ENCODE assay signal across 9 cellular contexts in the genomic region with DNA sequence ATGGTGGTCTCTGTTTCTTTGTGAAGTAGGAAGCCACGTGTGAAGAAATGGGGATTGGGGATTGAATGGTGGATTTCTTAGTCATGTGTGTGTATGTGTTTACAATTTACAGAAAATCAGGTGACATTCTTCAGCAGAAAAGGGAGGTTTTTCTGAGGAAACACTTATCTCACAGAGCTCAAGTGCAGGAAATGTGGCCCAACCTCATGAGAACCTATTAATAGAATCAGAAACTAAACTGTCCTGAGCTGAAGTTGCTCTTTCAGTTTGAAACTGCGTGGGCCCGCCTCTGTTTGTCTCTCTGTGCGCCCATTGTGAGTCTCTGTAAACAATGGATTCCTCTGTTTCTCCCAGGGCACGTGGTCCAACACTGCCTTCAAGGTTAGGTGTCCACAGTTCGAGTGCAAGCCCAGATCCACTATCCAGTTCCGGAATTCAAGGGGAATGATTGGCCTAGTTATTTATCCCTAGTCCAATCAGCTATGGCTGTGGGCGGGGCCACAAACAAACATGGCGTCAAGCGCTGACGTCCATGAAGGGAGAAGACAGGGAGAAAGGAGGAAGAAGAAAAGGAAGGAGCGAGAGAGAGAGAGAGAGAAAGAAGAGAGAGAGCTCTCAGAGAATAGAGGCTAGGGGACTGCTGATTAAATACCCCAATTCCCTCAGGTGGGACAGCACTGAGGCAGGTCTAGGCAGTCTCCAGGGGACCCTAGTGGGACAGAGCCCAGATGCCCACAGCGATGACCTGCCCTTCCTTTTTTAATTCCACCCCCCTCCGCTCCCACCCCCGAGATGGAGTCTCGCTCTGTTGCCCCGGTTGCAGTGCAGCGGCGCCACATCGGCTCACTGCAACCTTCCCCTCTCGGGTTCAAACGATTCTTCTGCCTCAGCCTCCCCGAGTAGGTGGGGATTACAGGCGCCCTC. TPM values are rescaled to one million over a fixed set of nuclear protein-coding genes. Genes with fewer than 3 reads are reported as not detected.
DNase-seq lines count a peak whose midpoint lies in the region; ATAC-seq, FAIRE-seq and TF ChIP-seq lines count a peak whose summit lies in the region.
"Had no signal": no experiment of that assay in that cellular context is flagged by ENCODE, and none has a peak within 500 bp of the region (broad histone marks: within the 10 kb centered on the region; RNA-seq: fewer than 3 reads in every experiment).

No MANE protein-coding gene starts in this region.

- ATAC-seq in GM21423 (IDR thresholded peaks at IDR 0.05; ENCODE audit: unreplicated experiment), result peak; percentile 81
- ATAC-seq in pancreas, result peak in 3 of 4 donors; percentile 45 to 64 (median 60)

- POLR2A ChIA-PET in endothelial cell of umbilical vein (lab: Charles Lee), result interaction anchor here (1.1 kb wide), 1 partner anchor 201 kb away, joined by 4 read pairs; no protein-coding TSS in a partner anchor

- no peak for TF ChIP-seq POLR2A in endothelial cell of umbilical vein (IDR thresholded peaks at IDR 0.05; ENCODE audit: low read depth, low read length)

- no peaks in the 10 kb centered on the region for H3K4me1 ChIP-seq in endothelial cell of umbilical vein (ENCODE audit: control insufficient read depth, extremely low read depth, insufficient read depth, low read length)
- H3K4me1 ChIP-seq in pancreas, result no peaks in the 10 kb centered on the region

- peak overlapping the region; percentile 58 for H2AFZ ChIP-seq in endothelial cell of umbilical vein (ENCODE audit: low read depth, low read length)

- no peaks in the 10 kb centered on the region for H3K9me1 ChIP-seq in endothelial cell of umbilical vein (replicated peaks; ENCODE audit: control insufficient read depth, extremely low read depth, insufficient read depth, low read length)

- WGBS in pancreas, 2 donors, result 65 to 71% methylated on average over 23 to 24 of the region's 24 CpGs

- dilution Hi-C loops in endothelial cell of umbilical vein (cut with MboI; ENCODE audit: extremely low pct_ligation_motif_present, low sequenced_read_pairs), result no loop called here

- FAIRE-seq in endothelial cell of umbilical vein (lab: Jason Lieb, UNC) (no peak), pancreas (lab: Jason Lieb, UNC) (no peak)
- FAIRE-seq: keratinocyte had no signal

- CTCF ChIA-PET in endothelial cell of umbilical vein (lab: Charles Lee), result interaction anchor here (0.7 kb wide), 1 partner anchor 9 kb away, joined by 3 read pairs; no protein-coding TSS in a partner anchor

- H3K79me2 ChIP-seq in endothelial cell of umbilical vein (ENCODE audit: control insufficient read depth, insufficient read depth, low read length), result no peaks in the 10 kb centered on the region

- H3K9ac ChIP-seq in endothelial cell of umbilical vein (replicated peaks; ENCODE audit: extremely low read depth, insufficient read depth, low read length), result no peak overlapping the region

- DNase-seq in CMK (ENCODE audit: low read depth) (peak; percentile 79), KG1 (lab: John Stamatoyannopoulos, UW) (peak; percentile 77), endothelial cell of umbilical vein (ENCODE audit: low read depth, low spot score) (peak; percentile 37), pancreas (peak in 1 of 6 donors; percentile 23), ureter (ENCODE audit: low spot score) (peak; percentile 47), D341Med (ENCODE audit: low spot score) (no peak)
- peak; percentile 66 to 78 for DNase-seq in activated CD4-positive, alpha-beta T cell treated with anti-CD3 and anti-CD28 coated beads, Interleukin-2, amount 50 U/mL, for 48 hours

- H3K36me3 ChIP-seq in endothelial cell of umbilical vein (ENCODE audit: control insufficient read depth in 2 of 2, extremely low read depth in 1 of 2, insufficient read depth in 2 of 2, low read length in 2 of 2) (no peaks in the 10 kb centered on the region), pancreas (no peaks in the 10 kb centered on the region)

- H3K27ac ChIP-seq in endothelial cell of umbilical vein (ENCODE audit: insufficient read depth, low read depth, low read length) (no peak overlapping the region), pancreas (peak overlapping the region in 1 of 4 donors; percentile 4)

- H4K20me1 ChIP-seq in endothelial cell of umbilical vein (replicated peaks; ENCODE audit: control insufficient read depth, extremely low read depth, insufficient read depth, low read length), result no peaks in the 10 kb centered on the region

- peaks cover 0 to 3% of the 10 kb centered on the region in 2 experiments for H3K27me3 ChIP-seq in endothelial cell of umbilical vein (ENCODE audit: control insufficient read depth in 2 of 2, insufficient read depth in 2 of 2, low read length in 2 of 2)
- no peaks in the 10 kb centered on the region for H3K27me3 ChIP-seq in pancreas

- H3K9me3 ChIP-seq in endothelial cell of umbilical vein (replicated peaks; ENCODE audit: control insufficient read depth, insufficient read depth, low read length) (no peaks in the 10 kb centered on the region), pancreas (no peaks in the 10 kb centered on the region)

- no peak overlapping the region for H3K4me2 ChIP-seq in endothelial cell of umbilical vein (ENCODE audit: insufficient read depth, low read length)

- BruUV-seq in endothelial cell of umbilical vein (replicated peaks; lab: Mats Ljungman, UMichigan), result no TSS peak

- no peak for TF ChIP-seq CTCF in endothelial cell of umbilical vein (IDR thresholded peaks at IDR 0.05; ENCODE audit: extremely low read depth in 1 of 2, insufficient read depth in 1 of 2, low read depth in 1 of 2, low read length in 2 of 2)
- TF ChIP-seq CTCF in pancreas (IDR thresholded peaks at IDR 0.05), result no peak

- no peak overlapping the region for H3K4me3 ChIP-seq in endothelial cell of umbilical vein (replicated peaks in 1 of 3; ENCODE audit: insufficient read depth in 1 of 3, low read depth in 1 of 3, low read length in 3 of 3)
- H3K4me3 ChIP-seq in pancreas, result no peak overlapping the region

- intact Hi-C loops in endothelial cell of umbilical vein (cut with micrococcal nuclease) (no loop called here), pancreas (cut with DNase I) (no loop called here)

TF ChIP-seq in endothelial cell of umbilical vein, 7 proteins besides CTCF, POLR2A, EP300 and RAD21:
- TF ChIP-seq, protein P1, sequence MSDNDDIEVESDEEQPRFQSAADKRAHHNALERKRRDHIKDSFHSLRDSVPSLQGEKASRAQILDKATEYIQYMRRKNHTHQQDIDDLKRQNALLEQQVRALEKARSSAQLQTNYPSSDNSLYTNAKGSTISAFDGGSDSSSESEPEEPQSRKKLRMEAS (IDR thresholded peaks at IDR 0.05; ENCODE audit: insufficient read depth, insufficient read length), result peak; percentile 10
- no peak for TF ChIP-seq FOS (IDR thresholded peaks at IDR 0.05; ENCODE audit: borderline replicate concordance, insufficient read depth, low read length)

RNA-seq across cellular contexts. Expression of a gene that starts 31.4 kb away (rescaled TPM):
- total RNA-seq in endothelial cell of umbilical vein (11.9 and 13.4 TPM in 2 replicates), pancreas (1 to 10 TPM; 4.3 to 9.7 (median 5.8) TPM), ureter (14.1 TPM)
- polyA plus RNA-seq in endothelial cell of umbilical vein (12.9 and 17.1 TPM in 2 replicates), pancreas (10 to 100 TPM in 1 of 2 donors, 1 to 10 TPM in 1; 6.8 to 17.0 TPM)
- 13.2 and 13.9 TPM in 2 replicates for polyA plus RNA-seq in endothelial cell of umbilical vein (2011; cell fraction: cytosol; rRNA removed)
- 8.2 and 9.5 TPM in 2 replicates for polyA plus RNA-seq in endothelial cell of umbilical vein (2011; cell fraction: nucleus; rRNA removed)
- 10.6 and 15.2 TPM in 2 replicates for polyA plus RNA-seq in endothelial cell of umbilical vein (2012)
- polyA minus RNA-seq in endothelial cell of umbilical vein, result 10.7 and 11.4 TPM in 2 replicates
- polyA minus RNA-seq in endothelial cell of umbilical vein (2011; cell fraction: cytosol; rRNA and poly(A)+ RNA removed), result 10.7 TPM
- 3.2 and 4.2 TPM in 2 replicates for polyA minus RNA-seq in endothelial cell of umbilical vein (2011; cell fraction: nucleus; rRNA and poly(A)+ RNA removed)

RNA-seq across cellular contexts. Expression of a gene that starts 44.4 kb away (rescaled TPM):
- total RNA-seq in endothelial cell of umbilical vein (9.4 and 9.8 TPM in 2 replicates), pancreas (1 to 10 TPM; 2.1 to 5.9 (median 3.4) TPM), ureter (21.9 TPM)
- polyA plus RNA-seq in endothelial cell of umbilical vein (1.8 and 2.4 TPM in 2 replicates), pancreas (1 to 10 TPM; 2.5 to 7.2 TPM)
- 3.7 and 3.8 TPM in 2 replicates for polyA plus RNA-seq in endothelial cell of umbilical vein (2011; cell fraction: cytosol; rRNA removed)
- 11.3 and 18.5 TPM in 2 replicates for polyA plus RNA-seq in endothelial cell of umbilical vein (2011; cell fraction: nucleus; rRNA removed)
- polyA plus RNA-seq in endothelial cell of umbilical vein (2012), result 7.7 and 8.5 TPM in 2 replicates
- 3.3 and 3.4 TPM in 2 replicates for polyA minus RNA-seq in endothelial cell of umbilical vein
- polyA minus RNA-seq in endothelial cell of umbilical vein (2011; cell fraction: cytosol; rRNA and poly(A)+ RNA removed), result 3.1 TPM
- polyA minus RNA-seq in endothelial cell of umbilical vein (2011; cell fraction: nucleus; rRNA and poly(A)+ RNA removed), result 9.5 and 11.2 TPM in 2 replicates
